ENCODE assay signal across 27 cellular contexts in the genomic region with DNA sequence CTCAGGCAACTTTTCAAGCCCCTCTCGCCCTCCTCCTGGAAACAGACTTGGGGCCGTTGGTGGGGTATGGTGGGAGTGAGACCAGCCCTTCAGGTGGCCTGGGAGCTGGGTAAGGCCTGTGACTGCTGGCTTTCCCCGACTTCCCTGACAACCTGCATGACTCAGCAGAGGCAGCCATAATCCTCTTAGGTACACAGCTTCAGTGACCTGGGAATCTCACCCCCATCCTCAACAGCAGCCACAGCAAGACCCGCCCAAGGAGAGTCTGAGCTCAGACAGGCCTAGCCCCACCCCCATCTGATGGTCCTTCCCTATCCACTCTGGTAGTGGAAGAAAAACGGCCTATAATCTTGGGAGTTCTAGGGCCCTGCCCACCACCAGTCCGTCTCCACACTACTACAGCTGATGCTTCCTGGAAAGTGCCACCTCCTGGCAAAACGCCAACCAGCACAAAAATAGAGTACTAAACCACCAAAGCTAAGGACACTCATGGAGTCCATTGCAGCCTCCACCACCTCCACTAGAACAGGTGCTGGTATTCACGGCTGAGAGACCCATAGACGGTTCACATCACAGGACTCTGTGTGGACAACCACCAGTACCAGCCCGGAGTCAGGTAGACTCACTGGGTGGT. TPM values are rescaled to one million over a fixed set of nuclear protein-coding genes. Genes with fewer than 3 reads are reported as not detected.
DNase-seq lines count a peak whose midpoint lies in the region; ATAC-seq, FAIRE-seq and TF ChIP-seq lines count a peak whose summit lies in the region.
"Had no signal": no experiment of that assay in that cellular context is flagged by ENCODE, and none has a peak within 500 bp of the region (broad histone marks: within the 10 kb centered on the region; RNA-seq: fewer than 3 reads in every experiment).

No MANE protein-coding gene starts in this region.

- no peak overlapping the region for H3K56ac ChIP-seq in IMR-90 (ENCODE audit: extremely low read depth, insufficient read depth, low read length)

- 0 out of 2 replicates have a peak, but pooled peaks cover 3% of the 10 kb centered on the region for H3K9me1 ChIP-seq in IMR-90 (ENCODE audit: insufficient read depth, low read length)
- no peaks in the 10 kb centered on the region for H3K9me1 ChIP-seq in K562 (ENCODE audit: control insufficient read depth, insufficient read depth, low read length)

- no peak overlapping the region for H4K91ac ChIP-seq in IMR-90 (ENCODE audit: insufficient read depth, low read depth, low read length)

- H3K18ac ChIP-seq in IMR-90 (ENCODE audit: low read depth, low read length), result no peak overlapping the region

- in situ Hi-C loops in IMR-90 (cut with MboI; ENCODE audit: low sequenced_read_pairs), result no loop called here
- in situ Hi-C loops in K562 (cut with MboI), result no loop called here

- no peak overlapping the region for H2BK15ac ChIP-seq in IMR-90 (ENCODE audit: low read depth, low read length)

- H4K20me1 ChIP-seq in IMR-90 (ENCODE audit: insufficient read depth, low read length), result no peaks in the 10 kb centered on the region
- no peaks in the 10 kb centered on the region for H4K20me1 ChIP-seq in K562 (replicated peaks; ENCODE audit: control insufficient read depth, insufficient read depth, low read length)
- no peaks in the 10 kb centered on the region for H4K20me1 ChIP-seq in osteoblast (ENCODE audit: insufficient read depth, low read length)

- H2AK5ac ChIP-seq in IMR-90 (ENCODE audit: low read depth, low read length), result peak overlapping the region; percentile 21; the same call in 1 of the 2 replicates

- no peaks in the 10 kb centered on the region for H3K36me3 ChIP-seq in IMR-90 (ENCODE audit: control insufficient read depth, insufficient read depth, low read length)
- no peaks in the 10 kb centered on the region for H3K36me3 ChIP-seq in K562 (ENCODE audit: control insufficient read depth, insufficient read depth, low read length)
- no peaks in the 10 kb centered on the region for H3K36me3 ChIP-seq in osteoblast (ENCODE audit: insufficient read depth, low read length)
- H3K36me3 ChIP-seq: lower lobe of right lung, neutrophil, prostate gland had no signal

- ATAC-seq in IMR-90 (ENCODE audit: low read depth) (no peak), K562 (no peak; the same call in 1 of the 3 replicates)
- ATAC-seq: GM12878, lower lobe of right lung, Panc1 had no signal

- DNase-seq in DMS53 (lab: John Stamatoyannopoulos, UW) (peak; percentile 39), DMS53 treated with DMSO at 0.1 percent for 48 hours (lab: John Stamatoyannopoulos, UW; ENCODE audit: unreplicated experiment) (no peak), IMR-90 (no peak), K562 (ENCODE audit: extremely low read depth in 1 of 4, low spot score in 3 of 4) (peak in 1 of 4 experiments; percentile 31), myocyte (ENCODE audit: low read depth) (peak; percentile 67), NCI-H1694 (lab: John Stamatoyannopoulos, UW) (no peak), osteoblast (ENCODE audit: insufficient read length, low spot score, missing footprints) (no peak), DMS153 treated with DMSO at 0.1 percent for 48 hours (lab: John Stamatoyannopoulos, UW; ENCODE audit: unreplicated experiment) (no peak)
- DNase-seq: activated CD4-positive, alpha-beta T cell treated with anti-CD3 and anti-CD28 coated beads, Interleukin-2, amount 50 U/mL, for 4 hours; activated CD4-positive, CD25-positive, alpha-beta regulatory T cell; activated naive CD4-positive, alpha-beta T cell treated with anti-CD3 and anti-CD28 coated beads, Interleukin-2, amount 10 ng/mL, durations not matched to agents 7 days and 5 days; EL; lower lobe of right lung; NCI-H1930; NCI-H446 treated with DMSO at 0.1 percent for 48 hours; SIG-M5; stimulated activated naive CD4-positive, alpha-beta T cell treated with Interleukin-2 at 50 U/mL for 16 hours; T1000 had no signal

- FAIRE-seq in K562 (lab: Jason Lieb, UNC), result no peak
- FAIRE-seq: GM12878, keratinocyte, urothelium cell line had no signal

- H3K79me1 ChIP-seq in IMR-90 (ENCODE audit: low read depth in 1 of 2, low read length in 2 of 2), result no peaks in the 10 kb centered on the region

- H2BK5ac ChIP-seq in IMR-90 (ENCODE audit: low read depth, low read length, poor library complexity, severe bottlenecking), result no peak overlapping the region

- POLR2A ChIA-PET in IMR-90 (lab: Charles Lee; ENCODE audit: unreplicated experiment), result no interaction called here
- POLR2A ChIA-PET in K562 (lab: Yijun Ruan, JAX), result interaction anchor here (0.6 to 2.4 kb wide), 5 partner anchors 8 to 1195 kb away, joined by 3 to 11 read pairs (median 5); a partner anchor contains a TSS

- no peak overlapping the region for H3K4ac ChIP-seq in IMR-90 (ENCODE audit: low read depth, low read length)

- CTCF ChIA-PET in IMR-90 (lab: Yijun Ruan, JAX), result no interaction called here
- CTCF ChIA-PET in K562 (lab: Yijun Ruan, JAX; ENCODE audit: low intra/inter-chr PET ratio), result no interaction called here

- no peaks in the 10 kb centered on the region for H3K27me3 ChIP-seq in IMR-90 (ENCODE audit: control insufficient read depth, insufficient read depth, low read length)
- no peaks in the 10 kb centered on the region for H3K27me3 ChIP-seq in K562 (ENCODE audit: control insufficient read depth in 2 of 2, insufficient read depth in 2 of 2, low read length in 2 of 2)
- peaks cover 8% of the 10 kb centered on the region for H3K27me3 ChIP-seq in osteoblast (ENCODE audit: insufficient read depth, low read length)
- H3K27me3 ChIP-seq: neutrophil had no signal

- intact Hi-C loops in IMR-90 (cut with micrococcal nuclease), result no loop called here
- intact Hi-C loops in K562 (cut with micrococcal nuclease), result no loop called here

- H2BK120ac ChIP-seq in IMR-90 (ENCODE audit: low read depth, low read length), result no peak overlapping the region

- H4K8ac ChIP-seq in IMR-90 (ENCODE audit: low read depth in 2 of 2, low read length in 2 of 2), result no peak overlapping the region

- H2BK20ac ChIP-seq in IMR-90 (ENCODE audit: low read depth, low read length), result no peak overlapping the region

- no peak overlapping the region for H2AK9ac ChIP-seq in IMR-90 (replicated peaks; ENCODE audit: low read depth, low read length, poor library complexity)

- no peak overlapping the region for H3K23ac ChIP-seq in IMR-90 (ENCODE audit: low read depth, low read length)

- no peak overlapping the region for H3K14ac ChIP-seq in IMR-90 (replicated peaks; ENCODE audit: low read depth, low read length)

- H3K27ac ChIP-seq in IMR-90 (ENCODE audit: insufficient read depth, low read length) (no peak overlapping the region), K562 (ENCODE audit: extremely low read depth, low read depth, low read length) (no peak overlapping the region; the same call in 2 of the 3 replicates), osteoblast (ENCODE audit: low read depth, low read length) (no peak overlapping the region)
- H3K27ac ChIP-seq: 22Rv1, epithelial cell of prostate, lower lobe of right lung, neutrophil, prostate gland had no signal

- H2AFZ ChIP-seq in IMR-90 (replicated peaks; ENCODE audit: low read length, poor library complexity), result no peak overlapping the region
- peak overlapping the region; percentile 71 for H2AFZ ChIP-seq in K562 (ENCODE audit: low read depth, low read length)
- H2AFZ ChIP-seq in osteoblast (ENCODE audit: low read length), result no peak overlapping the region

- H3K9me3 ChIP-seq in IMR-90 (ENCODE audit: control insufficient read depth, insufficient read depth, low read length) (no peaks in the 10 kb centered on the region), K562 (replicated peaks; ENCODE audit: control insufficient read depth, insufficient read depth, low read depth, low read length) (no peaks in the 10 kb centered on the region), osteoblast (ENCODE audit: low read depth, low read length) (no peaks in the 10 kb centered on the region)
- H3K9me3 ChIP-seq: lower lobe of right lung, neutrophil, prostate gland had no signal

- no peak overlapping the region for H3K4me2 ChIP-seq in IMR-90 (ENCODE audit: low read depth, low read length)
- no peak overlapping the region for H3K4me2 ChIP-seq in K562 (ENCODE audit: insufficient read depth, low read length)
- H3K4me2 ChIP-seq in osteoblast (ENCODE audit: insufficient read depth, low read length), result no peak overlapping the region

- no peak for TF ChIP-seq RAD21 in IMR-90 (IDR thresholded peaks at IDR 0.05; ENCODE audit: low read length)
- no peak for TF ChIP-seq RAD21 in K562 (CRISPR knock-in tag; conservative IDR thresholded peaks at IDR 0.05 in 1 of 2, IDR thresholded peaks at IDR 0.05 in 1 of 2)

- no peak overlapping the region for H3K4me3 ChIP-seq in IMR-90 (ENCODE audit: insufficient read depth, low read depth, low read length)
- H3K4me3 ChIP-seq in K562, result no peak overlapping the region
- H3K4me3 ChIP-seq in osteoblast (ENCODE audit: insufficient read depth, low read length), result no peak overlapping the region
- H3K4me3 ChIP-seq: GM12878, lower lobe of right lung, prostate gland had no signal

- no TSS peak for BruUV-seq in IMR-90 (replicated peaks; lab: Mats Ljungman, UMichigan)
- no TSS peak for BruUV-seq in K562 (replicated peaks; lab: Mats Ljungman, UMichigan)

- H4K5ac ChIP-seq in IMR-90 (ENCODE audit: low read depth, low read length), result no peak overlapping the region

- TF ChIP-seq EP300 in K562 (IDR thresholded peaks at IDR 0.05; ENCODE audit: low read length), result no peak

- no peak for TF ChIP-seq POLR2A in IMR-90 (IDR thresholded peaks at IDR 0.05; ENCODE audit: low read depth, low read length)
- no peak for TF ChIP-seq POLR2A in K562 (conservative IDR thresholded peaks at IDR 0.05)

- dilution Hi-C loops in IMR-90 (cut with HindIII; ENCODE audit: low sequenced_read_pairs, unreplicated experiment), result no loop called here

- H3K79me2 ChIP-seq in K562 (ENCODE audit: control insufficient read depth, insufficient read depth, low read length), result no peaks in the 10 kb centered on the region
- no peaks in the 10 kb centered on the region for H3K79me2 ChIP-seq in osteoblast (ENCODE audit: insufficient read depth, low read length)

- TF ChIP-seq CTCF in IMR-90 (conservative IDR thresholded peaks at IDR 0.05; ENCODE audit: low read depth, low read length), result no peak
- TF ChIP-seq CTCF in K562 (IDR thresholded peaks at IDR 0.05 in 2 of 3, conservative IDR thresholded peaks at IDR 0.05 in 1 of 3; ENCODE audit: insufficient read depth in 2 of 3, low read depth in 1 of 3, low read length in 3 of 3), result no peak
- no peak for TF ChIP-seq CTCF in osteoblast (IDR thresholded peaks at IDR 0.05; ENCODE audit: extremely low read depth, low read depth, low read length)

- H3K4me1 ChIP-seq in IMR-90 (ENCODE audit: control insufficient read depth, insufficient read depth, low read length) (peaks cover 6% of the 10 kb centered on the region), K562 (replicated peaks in 1 of 2; ENCODE audit: control insufficient read depth in 2 of 2, insufficient read depth in 2 of 2, low read length in 2 of 2) (peaks cover 0 to 4% of the 10 kb centered on the region in 2 experiments; a peak in 2 of 5 replicates), osteoblast (ENCODE audit: insufficient read depth, low read length) (peaks cover 21% of the 10 kb centered on the region)
- H3K4me1 ChIP-seq: lower lobe of right lung, prostate gland had no signal

- 50% methylated on average over 1 of the region's 10 CpGs; no CpG with 5 or more reads in 1 of the 2 experiments for WGBS in IMR-90 (ENCODE audit: extremely low coverage in 2 of 2, insufficient read length in 1 of 2), 2 experiments
- 60% methylated on average over 9 of the region's 10 CpGs for WGBS in K562 (ENCODE audit: insufficient coverage, low coverage, missing lambda C conversion rate)

- H3K9ac ChIP-seq in IMR-90 (ENCODE audit: low read depth, low read length) (no peak overlapping the region), K562 (ENCODE audit: insufficient read depth in 1 of 2, low read depth in 2 of 2, low read length in 2 of 2) (peak overlapping the region in 1 of 2 experiments; percentile 52; a peak in 1 of 4 replicates)

RNA-seq across cellular contexts. Expression of a gene that starts 13.1 kb away (rescaled TPM):
- total RNA-seq in IMR-90 (2012; rRNA removed), result under 0.01 TPM in 1 of 2 replicates, not detected in the other
- polyA plus RNA-seq in IMR-90 (2012; rRNA removed), result not detected in 2 replicates
- polyA plus RNA-seq in IMR-90 (2012; cell fraction: cytosol; rRNA removed), result 0.03 TPM in 1 of 2 replicates, not detected in the other
- not detected in 2 replicates for polyA plus RNA-seq in IMR-90 (2012; cell fraction: nucleus; rRNA removed; ENCODE audit: low replicate concordance)
- total RNA-seq in K562 (2011; cell fraction: chromatin; rRNA removed; ENCODE audit: low replicate concordance), result 18.7 and 19.9 TPM in 2 replicates
- 25.3 and 28.2 TPM in 2 replicates for total RNA-seq in K562 (2011; cell fraction: nucleolus; rRNA removed)
- 18.4 and 21.5 TPM in 2 replicates for total RNA-seq in K562 (2011; cell fraction: nucleoplasm; rRNA removed)
- total RNA-seq in K562 (2014; rRNA removed), result 28.0 and 29.3 TPM in 2 replicates
- 22.7 and 25.0 TPM in 2 replicates for total RNA-seq in K562 (2014; rRNA removed; fragmentation: Illumina TruSeq; extraction: Trizol)
- 33.1 and 38.0 TPM in 2 replicates for total RNA-seq in K562 (2015; rRNA removed; fragmentation: Illumina TruSeq; extraction: Trizol)
- total RNA-seq in K562 (2021), result 20.9 and 24.4 TPM in 2 replicates
- polyA plus RNA-seq in K562 (2011; rRNA removed), result 17.5 and 17.8 TPM in 2 replicates
- polyA plus RNA-seq in K562 (2011; cell fraction: cytosol; rRNA removed), result 12.9 and 18.4 TPM in 2 replicates
- polyA plus RNA-seq in K562 (2011; cell fraction: nucleus; rRNA removed), result 8.3 and 8.7 TPM in 2 replicates
- polyA plus RNA-seq in K562 (2012), result 20.3 and 44.3 TPM in 2 replicates
- 18.8 and 24.2 TPM in 2 replicates for polyA plus RNA-seq in K562 (2014; fragmentation: Illumina TruSeq; extraction: Trizol)
- 1 to 10 TPM; 4.9 to 6.8 TPM for polyA plus RNA-seq in K562 (2014; fragmentation: Nextera tagmentation; extraction: Ambion mirVana)
- 16.6 and 27.7 TPM in 2 replicates for polyA plus RNA-seq in K562 (2014; rRNA removed)
- polyA minus RNA-seq in K562 (2011; rRNA and poly(A)+ RNA removed), result 27.3 and 31.1 TPM in 2 replicates
- 15.9 and 19.0 TPM in 2 replicates for polyA minus RNA-seq in K562 (2011; cell fraction: cytosol; rRNA and poly(A)+ RNA removed)
- 11.8 and 13.1 TPM in 2 replicates for polyA minus RNA-seq in K562 (2011; cell fraction: nucleus; rRNA and poly(A)+ RNA removed)
- not detected in 2 replicates for total RNA-seq in myocyte
- polyA plus RNA-seq in myocyte (2012), result not detected
- total RNA-seq in osteoblast, result not detected in 2 replicates

RNA-seq across cellular contexts. Expression of a gene that starts 49.9 kb away (rescaled TPM):
- 0.54 and 0.56 TPM in 2 replicates for total RNA-seq in IMR-90 (2012; rRNA removed)
- polyA plus RNA-seq in IMR-90 (2012; rRNA removed), result 0.09 and 0.12 TPM in 2 replicates
- 0.02 TPM in 2 replicates for polyA plus RNA-seq in IMR-90 (2012; cell fraction: cytosol; rRNA removed)
- 0.11 and 0.94 TPM in 2 replicates for polyA plus RNA-seq in IMR-90 (2012; cell fraction: nucleus; rRNA removed; ENCODE audit: low replicate concordance)
- 0.25 and 0.76 TPM in 2 replicates for total RNA-seq in K562 (2011; cell fraction: chromatin; rRNA removed; ENCODE audit: low replicate concordance)
- total RNA-seq in K562 (2011; cell fraction: nucleolus; rRNA removed), result 0.33 TPM in 1 of 2 replicates, not detected in the other
- total RNA-seq in K562 (2011; cell fraction: nucleoplasm; rRNA removed), result 0.15 and 0.92 TPM in 2 replicates
- 0.54 and 0.65 TPM in 2 replicates for total RNA-seq in K562 (2014; rRNA removed)
- 0.44 and 0.99 TPM in 2 replicates for total RNA-seq in K562 (2014; rRNA removed; fragmentation: Illumina TruSeq; extraction: Trizol)
- total RNA-seq in K562 (2015; rRNA removed; fragmentation: Illumina TruSeq; extraction: Trizol), result 1.6 and 2.5 TPM in 2 replicates
- 0.51 and 0.69 TPM in 2 replicates for total RNA-seq in K562 (2021)
- polyA plus RNA-seq in K562 (2011; rRNA removed), result 0.15 and 0.18 TPM in 2 replicates
- polyA plus RNA-seq in K562 (2011; cell fraction: cytosol; rRNA removed), result 0.03 TPM in 1 of 2 replicates, not detected in the other
- 0.27 and 0.41 TPM in 2 replicates for polyA plus RNA-seq in K562 (2011; cell fraction: nucleus; rRNA removed)
- polyA plus RNA-seq in K562 (2012), result 0.49 and 1.9 TPM in 2 replicates
- polyA plus RNA-seq in K562 (2014; fragmentation: Illumina TruSeq; extraction: Trizol), result 0.15 and 0.40 TPM in 2 replicates
- under 1 TPM; 0.14 to 0.15 TPM for polyA plus RNA-seq in K562 (2014; fragmentation: Nextera tagmentation; extraction: Ambion mirVana)
- polyA plus RNA-seq in K562 (2014; rRNA removed), result 0.48 and 0.88 TPM in 2 replicates
- 0.24 and 0.42 TPM in 2 replicates for polyA minus RNA-seq in K562 (2011; rRNA and poly(A)+ RNA removed)
- not detected in 2 replicates for polyA minus RNA-seq in K562 (2011; cell fraction: cytosol; rRNA and poly(A)+ RNA removed)
- polyA minus RNA-seq in K562 (2011; cell fraction: nucleus; rRNA and poly(A)+ RNA removed), result 0.81 and 0.89 TPM in 2 replicates
- total RNA-seq in myocyte, result 3.3 and 3.5 TPM in 2 replicates
- 0.45 TPM for polyA plus RNA-seq in myocyte (2012)
- 0.88 and 1.1 TPM in 2 replicates for total RNA-seq in osteoblast
- total RNA-seq: glomerular endothelial cell had no signal

Comparison
In these comparisons a context has a peak if more than half of its experiments do, and no peak if none do; other contexts are left out.
1. DNase-seq: peak in DMS53 (single experiment) and myocyte (single experiment); none in DMS53 treated with DMSO at 0.1 percent for 48 hours (single experiment), IMR-90 (single experiment), NCI-H1694 (single experiment), osteoblast (single experiment) and DMS153 treated with DMSO at 0.1 percent for 48 hours (single experiment).
2. RNA of a gene that starts 13.1 kb away (total RNA-seq): 18.4 to 38.0 TPM in K562; under 0.01 TPM in IMR-90, not detected in myocyte and not detected in osteoblast; every median in the first group is over 10 times any median in the second.